In the genomic region with DNA sequence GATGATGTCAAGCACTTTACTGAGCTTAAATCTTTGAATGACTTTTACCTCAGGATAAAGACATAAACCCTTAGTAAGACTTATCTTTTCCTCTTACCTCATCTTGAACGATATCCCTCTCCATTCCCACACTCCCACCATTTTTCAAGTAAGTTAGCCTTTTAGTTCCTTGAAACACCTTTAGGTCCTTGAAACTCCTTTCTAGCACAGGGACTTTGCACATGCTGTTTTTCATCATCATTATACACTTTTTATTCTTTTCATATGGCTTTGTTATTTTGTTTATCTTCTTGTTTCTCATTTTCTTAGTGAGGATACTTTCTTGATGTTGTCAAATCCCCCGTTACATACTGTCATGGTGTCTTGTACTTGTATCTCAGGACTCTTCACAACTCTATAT, we compare ENCODE assay signal across 2 cellular contexts.
A peak's percentile ranks its signal among the peaks of the same experiment; 100 is the strongest.
TF ChIP-seq lines count a peak whose summit lies in the region.

No MANE protein-coding gene starts in this region.

TF ChIP-seq in HEK293, 187 proteins besides CTCF, POLR2A, EP300 and RAD21:
- TF ChIP-seq, protein P1, sequence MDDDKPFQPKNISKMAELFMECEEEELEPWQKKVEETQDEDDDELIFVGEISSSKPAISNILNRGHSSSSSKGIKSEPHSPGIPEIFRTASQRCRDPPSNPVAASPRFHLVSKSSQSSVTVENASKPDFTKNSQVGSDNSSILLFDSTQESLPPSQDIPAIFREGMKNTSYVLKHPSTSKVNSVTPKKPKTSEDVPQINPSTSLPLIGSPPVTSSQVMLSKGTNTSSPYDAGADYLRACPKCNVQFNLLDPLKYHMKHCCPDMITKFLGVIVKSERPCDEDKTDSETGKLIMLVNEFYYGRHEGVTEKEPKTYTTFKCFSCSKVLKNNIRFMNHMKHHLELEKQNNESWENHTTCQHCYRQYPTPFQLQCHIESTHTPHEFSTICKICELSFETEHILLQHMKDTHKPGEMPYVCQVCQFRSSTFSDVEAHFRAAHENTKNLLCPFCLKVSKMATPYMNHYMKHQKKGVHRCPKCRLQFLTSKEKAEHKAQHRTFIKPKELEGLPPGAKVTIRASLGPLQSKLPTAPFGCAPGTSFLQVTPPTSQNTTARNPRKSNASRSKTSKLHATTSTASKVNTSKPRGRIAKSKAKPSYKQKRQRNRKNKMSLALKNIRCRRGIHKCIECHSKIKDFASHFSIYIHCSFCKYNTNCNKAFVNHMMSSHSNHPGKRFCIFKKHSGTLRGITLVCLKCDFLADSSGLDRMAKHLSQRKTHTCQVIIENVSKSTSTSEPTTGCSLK (tag by site-specific recombination; IDR thresholded peaks at IDR 0.05) = no peak
- TF ChIP-seq, protein P2, sequence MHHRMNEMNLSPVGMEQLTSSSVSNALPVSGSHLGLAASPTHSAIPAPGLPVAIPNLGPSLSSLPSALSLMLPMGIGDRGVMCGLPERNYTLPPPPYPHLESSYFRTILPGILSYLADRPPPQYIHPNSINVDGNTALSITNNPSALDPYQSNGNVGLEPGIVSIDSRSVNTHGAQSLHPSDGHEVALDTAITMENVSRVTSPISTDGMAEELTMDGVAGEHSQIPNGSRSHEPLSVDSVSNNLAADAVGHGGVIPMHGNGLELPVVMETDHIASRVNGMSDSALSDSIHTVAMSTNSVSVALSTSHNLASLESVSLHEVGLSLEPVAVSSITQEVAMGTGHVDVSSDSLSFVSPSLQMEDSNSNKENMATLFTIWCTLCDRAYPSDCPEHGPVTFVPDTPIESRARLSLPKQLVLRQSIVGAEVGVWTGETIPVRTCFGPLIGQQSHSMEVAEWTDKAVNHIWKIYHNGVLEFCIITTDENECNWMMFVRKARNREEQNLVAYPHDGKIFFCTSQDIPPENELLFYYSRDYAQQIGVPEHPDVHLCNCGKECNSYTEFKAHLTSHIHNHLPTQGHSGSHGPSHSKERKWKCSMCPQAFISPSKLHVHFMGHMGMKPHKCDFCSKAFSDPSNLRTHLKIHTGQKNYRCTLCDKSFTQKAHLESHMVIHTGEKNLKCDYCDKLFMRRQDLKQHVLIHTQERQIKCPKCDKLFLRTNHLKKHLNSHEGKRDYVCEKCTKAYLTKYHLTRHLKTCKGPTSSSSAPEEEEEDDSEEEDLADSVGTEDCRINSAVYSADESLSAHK (tag by site-specific recombination; IDR thresholded peaks at IDR 0.05) = peak; percentile 76
- peak; percentile 80 for TF ChIP-seq ZNF623 (tag by site-specific recombination; IDR thresholded peaks at IDR 0.05)

TF ChIP-seq in endothelial cell of umbilical vein, 7 proteins besides CTCF, POLR2A, EP300 and RAD21:
- TF ChIP-seq FOS (IDR thresholded peaks at IDR 0.05; ENCODE audit: borderline replicate concordance, insufficient read depth, low read length) (no peak), POLR2AphosphoS5 (IDR thresholded peaks at IDR 0.05; ENCODE audit: insufficient read depth, low read depth, low read length) (no peak), MYC (IDR thresholded peaks at IDR 0.05; ENCODE audit: low read depth, low read length) (no peak), EZH2 (IDR thresholded peaks at IDR 0.05; ENCODE audit: borderline replicate concordance, low read depth, low read length, severe bottlenecking) (no peak), GATA2 (IDR thresholded peaks at IDR 0.05; ENCODE audit: insufficient read depth, insufficient read length, low read depth, low read length) (no peak), JUN (IDR thresholded peaks at IDR 0.05; ENCODE audit: borderline replicate concordance, insufficient read depth, insufficient read length, low read depth) (no peak)
- TF ChIP-seq, protein P3, sequence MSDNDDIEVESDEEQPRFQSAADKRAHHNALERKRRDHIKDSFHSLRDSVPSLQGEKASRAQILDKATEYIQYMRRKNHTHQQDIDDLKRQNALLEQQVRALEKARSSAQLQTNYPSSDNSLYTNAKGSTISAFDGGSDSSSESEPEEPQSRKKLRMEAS (IDR thresholded peaks at IDR 0.05; ENCODE audit: insufficient read depth, insufficient read length) = no peak
